ENCODE assay signal across 13 cellular contexts in the genomic region with DNA sequence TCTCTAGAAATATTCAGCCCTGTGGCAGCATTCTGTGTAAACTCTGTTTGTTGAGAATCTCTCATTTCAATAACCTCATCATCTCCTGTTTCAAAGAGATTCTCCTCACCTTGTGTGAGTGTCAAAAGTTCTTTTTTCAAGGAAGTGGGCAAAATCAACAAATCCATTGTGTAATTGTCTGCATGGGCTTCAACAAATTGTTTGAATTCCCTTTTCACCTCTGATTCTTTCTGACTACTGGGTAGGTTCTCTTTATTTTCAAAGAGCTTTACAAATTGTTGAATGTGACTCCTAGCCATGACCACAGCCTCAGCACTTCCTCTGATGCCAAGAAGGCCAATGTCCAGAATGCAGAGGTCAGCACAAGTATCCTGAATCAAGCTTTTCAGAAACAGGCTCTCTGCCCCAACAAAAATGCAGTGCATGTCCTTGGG. TPM values are rescaled to one million over a fixed set of nuclear protein-coding genes. Genes with fewer than 3 reads are reported as not detected.
DNase-seq lines count a peak whose midpoint lies in the region; ATAC-seq and TF ChIP-seq lines count a peak whose summit lies in the region.
"Had no signal": no experiment of that assay in that cellular context is flagged by ENCODE, and none has a peak within 500 bp of the region (broad histone marks: within the 10 kb centered on the region; RNA-seq: fewer than 3 reads in every experiment).

No MANE protein-coding gene starts in this region.

- peaks cover 56 to 89% (median 85%) of the 10 kb centered on the region in 3 donors for H3K4me1 Mint-ChIP-seq in CD8-positive, alpha-beta memory T cell
- peaks cover 38% of the 10 kb centered on the region for H3K4me1 Mint-ChIP-seq in nephron

- peak overlapping the region in 6 of 8 donors; percentile 1 to 83 (median 46) for H3K27ac Mint-ChIP-seq in CD8-positive, alpha-beta memory T cell
- peak overlapping the region in 2 of 3 experiments; percentile 1 to 62 for H3K27ac Mint-ChIP-seq in nephron

- no peak overlapping the region for H3K4me3 ChIP-seq in CD8-positive, alpha-beta memory T cell (ENCODE audit: low read length)
- no peak overlapping the region for H3K4me3 ChIP-seq in coronary artery
- H3K4me3 ChIP-seq: PC-9 had no signal

- no peaks in the 10 kb centered on the region for H3K27me3 Mint-ChIP-seq in CD8-positive, alpha-beta memory T cell
- H3K27me3 Mint-ChIP-seq in nephron (ENCODE audit: low read depth), result no peaks in the 10 kb centered on the region

- no peak overlapping the region for H3K27ac ChIP-seq in CD8-positive, alpha-beta memory T cell (ENCODE audit: low read depth, low read length)
- peak overlapping the region in 1 of 2 donors; percentile 15 for H3K27ac ChIP-seq in coronary artery
- H3K27ac ChIP-seq: PC-9, WERI-Rb-1 had no signal

- peaks cover 15% of the 10 kb centered on the region for H3K36me3 ChIP-seq in CD8-positive, alpha-beta memory T cell (ENCODE audit: insufficient read depth, low read length)

- H3K4me1 ChIP-seq in CD8-positive, alpha-beta memory T cell (ENCODE audit: insufficient read depth, low read length), result peaks cover 26% of the 10 kb centered on the region

- peaks cover 3 to 40% (median 15%) of the 10 kb centered on the region in 3 donors for H3K36me3 Mint-ChIP-seq in CD8-positive, alpha-beta memory T cell
- peaks cover 47% of the 10 kb centered on the region for H3K36me3 Mint-ChIP-seq in nephron (ENCODE audit: low read depth)

- CTCF ChIA-PET in CD8-positive, alpha-beta memory T cell (lab: Charles Lee), result interaction anchor here (0.8 kb wide), 1 partner anchor 61 kb away, joined by 3 read pairs; no protein-coding TSS in a partner anchor

- H3K27me3 ChIP-seq in CD8-positive, alpha-beta memory T cell (ENCODE audit: insufficient read depth, low read length, poor library complexity, severe bottlenecking), result no peaks in the 10 kb centered on the region

- no peak overlapping the region for H3K4me3 Mint-ChIP-seq in CD8-positive, alpha-beta memory T cell
- H3K4me3 Mint-ChIP-seq in nephron, result no peak overlapping the region

- no peak for DNase-seq in CD8-positive, alpha-beta memory T cell
- peak; percentile 20 for DNase-seq in RPMI7951 (ENCODE audit: low read depth)
- peak; percentile 38 for DNase-seq in fibroblast of gingiva (ENCODE audit: low read depth)
- no peak for DNase-seq in coronary artery (ENCODE audit: low spot score)
- DNase-seq: activated gamma-delta T cell, NCI-H2081 treated with DMSO at 0.1 percent for 48 hours, PC-9, retina, WERI-Rb-1 had no signal

- TF ChIP-seq CTCF in nephron (IDR thresholded peaks at IDR 0.05; ENCODE audit: unreplicated experiment in 3 of 3), result no peak
- no peak for TF ChIP-seq CTCF in coronary artery (IDR thresholded peaks at IDR 0.05)

- H3K9me3 ChIP-seq in CD8-positive, alpha-beta memory T cell (ENCODE audit: low read length), result no peaks in the 10 kb centered on the region

- no peak for ATAC-seq in HG02642 (IDR thresholded peaks at IDR 0.05; ENCODE audit: poor library complexity, unreplicated experiment)
- ATAC-seq in GM18520 (IDR thresholded peaks at IDR 0.05; ENCODE audit: unreplicated experiment), result no peak
- ATAC-seq in GM21447 (IDR thresholded peaks at IDR 0.05; ENCODE audit: unreplicated experiment), result no peak

- POLR2A ChIA-PET in CD8-positive, alpha-beta memory T cell (lab: Charles Lee), result interaction anchor here (0.9 kb wide), 1 partner anchor 46 kb away, joined by 9 read pairs; no protein-coding TSS in a partner anchor

- no peaks in the 10 kb centered on the region for H3K9me3 Mint-ChIP-seq in CD8-positive, alpha-beta memory T cell
- H3K9me3 Mint-ChIP-seq in nephron, result peaks cover 7% of the 10 kb centered on the region

RNA-seq across cellular contexts. Expression of a gene that starts 48.0 kb away (rescaled TPM):
- total RNA-seq in CD8-positive, alpha-beta memory T cell, result 10 to 100 TPM; 44.3 to 45.0 TPM
- 57.9 TPM for polyA plus RNA-seq in CD8-positive, alpha-beta memory T cell
- total RNA-seq in RPMI7951 (2014; rRNA removed; shearing (Covaris generic)), result 13.0 and 21.5 TPM in 2 replicates

Comparison
In these comparisons a context has a peak if more than half of its experiments do, and no peak if none do; other contexts are left out.
1. DNase-seq: peak in RPMI7951 (single experiment) and fibroblast of gingiva (single experiment); none in CD8-positive, alpha-beta memory T cell (0 of 5) and coronary artery (single experiment).